Comparison of ENCODE assay signal across 20 cellular contexts in the genomic region with DNA sequence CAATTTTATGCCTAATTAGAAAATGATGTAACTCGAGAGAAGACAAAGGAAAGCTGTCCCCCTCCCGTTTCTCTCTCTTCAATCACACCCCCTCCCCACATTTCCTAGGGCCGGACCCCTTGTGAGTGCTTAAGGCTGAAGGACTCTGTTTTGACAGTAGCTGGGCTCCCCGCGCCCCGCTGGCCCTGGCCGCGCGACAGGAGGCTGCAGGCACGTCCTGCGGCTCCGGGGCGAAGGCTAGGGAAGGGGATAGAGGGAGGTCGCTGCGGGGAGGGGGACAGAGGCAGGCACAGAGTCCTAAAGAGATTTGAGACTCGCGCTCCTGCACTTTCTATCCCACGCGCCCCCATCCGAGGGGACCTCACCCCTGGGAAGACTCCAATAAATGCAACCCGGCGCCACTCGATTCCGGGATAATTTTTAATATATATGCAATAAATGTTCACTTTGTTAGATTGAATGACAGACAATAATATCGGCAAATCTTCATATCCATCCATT. TPM values are rescaled to one million over a fixed set of nuclear protein-coding genes. Genes with fewer than 3 reads are reported as not detected.
DNase-seq lines count a peak whose midpoint lies in the region; FAIRE-seq and TF ChIP-seq lines count a peak whose summit lies in the region.
"Had no signal": no experiment of that assay in that cellular context is flagged by ENCODE, and none has a peak within 500 bp of the region (broad histone marks: within the 10 kb centered on the region; RNA-seq: fewer than 3 reads in every experiment).

No MANE protein-coding gene starts in this region.

- H3K27ac ChIP-seq in thyroid gland: no peak overlapping the region
- H3K27ac ChIP-seq: RWPE1, SJCRH30 had no signal

- peaks cover 0 to 20% (median 6%) of the 10 kb centered on the region in 5 experiments for H3K9me3 Mint-ChIP-seq in brain
- no peaks in the 10 kb centered on the region for H3K9me3 Mint-ChIP-seq in activated naive CD4-positive, alpha-beta T cell treated with anti-CD3 and anti-CD28 coated beads, Interleukin-2, amount 10 ng/mL, durations not matched to agents 7 days and 5 days
- H3K9me3 Mint-ChIP-seq: CD4-positive, CD25-positive, alpha-beta regulatory T cell had no signal

- H3K27ac Mint-ChIP-seq in brain: peak overlapping the region in 2 of 5 experiments; percentile 94 to 95
- H3K27ac Mint-ChIP-seq in activated naive CD4-positive, alpha-beta T cell treated with anti-CD3 and anti-CD28 coated beads, Interleukin-2, amount 10 ng/mL, durations not matched to agents 7 days and 5 days: no peak overlapping the region
- H3K27ac Mint-ChIP-seq: CD4-positive, CD25-positive, alpha-beta regulatory T cell had no signal

- WGBS in thyroid gland, 2 donors: 9 to 15% methylated on average over 13 to 25 of the region's 25 CpGs

- intact Hi-C loops in thyroid gland (cut with DNase I): no loop called here

- no peak for FAIRE-seq in urothelium cell line (lab: Jason Lieb, UNC)
- FAIRE-seq: G401.6, K562 had no signal

- no peak for TF ChIP-seq POLR2A in thyroid gland (IDR thresholded peaks at IDR 0.05)

- H3K27me3 ChIP-seq in thyroid gland: peaks cover 19% of the 10 kb centered on the region
- H3K27me3 ChIP-seq: SJCRH30 had no signal

- peaks cover 42% of the 10 kb centered on the region for H3K4me1 Mint-ChIP-seq in brain
- H3K4me1 Mint-ChIP-seq in activated naive CD4-positive, alpha-beta T cell treated with anti-CD3 and anti-CD28 coated beads, Interleukin-2, amount 10 ng/mL, durations not matched to agents 7 days and 5 days: peaks cover 11% of the 10 kb centered on the region

- no peak overlapping the region for H3K4me3 ChIP-seq in thyroid gland (replicated peaks in 1 of 3)
- H3K4me3 ChIP-seq: K562, SJCRH30 had no signal

- H3K9me3 ChIP-seq in thyroid gland: no peaks in the 10 kb centered on the region
- H3K9me3 ChIP-seq: SJCRH30 had no signal

- no peaks in the 10 kb centered on the region for H3K36me3 ChIP-seq in thyroid gland
- H3K36me3 ChIP-seq: SJCRH30 had no signal

- peaks cover 21 to 26% of the 10 kb centered on the region in 2 donors for H3K4me1 ChIP-seq in thyroid gland
- H3K4me1 ChIP-seq: SJCRH30 had no signal

- H3K36me3 Mint-ChIP-seq in brain: no peaks in the 10 kb centered on the region
- no peaks in the 10 kb centered on the region for H3K36me3 Mint-ChIP-seq in activated naive CD4-positive, alpha-beta T cell treated with anti-CD3 and anti-CD28 coated beads, Interleukin-2, amount 10 ng/mL, durations not matched to agents 7 days and 5 days
- H3K36me3 Mint-ChIP-seq: CD4-positive, CD25-positive, alpha-beta regulatory T cell had no signal

- peaks cover 100% of the 10 kb centered on the region for H3K27me3 Mint-ChIP-seq in brain
- peaks cover 93% of the 10 kb centered on the region for H3K27me3 Mint-ChIP-seq in activated naive CD4-positive, alpha-beta T cell treated with anti-CD3 and anti-CD28 coated beads, Interleukin-2, amount 10 ng/mL, durations not matched to agents 7 days and 5 days

- DNase-seq in GM10266 (ENCODE audit: extremely low spot score) (peak; percentile 11), iPS-NIHi11 (ENCODE audit: low spot score) (peak; percentile 55), retina (peak; percentile 65), 8988T (no peak), thyroid gland (no peak), urothelium cell line (ENCODE audit: low spot score) (no peak)
- DNase-seq in activated naive CD4-positive, alpha-beta T cell treated with anti-CD3 and anti-CD28 coated beads, Interleukin-2, amount 10 ng/mL, durations not matched to agents 7 days and 5 days: no peak
- DNase-seq: AML-193; CD4-positive, CD25-positive, alpha-beta regulatory T cell; HCEC 1CT; NCI-H1436; NCI-H2029 treated with DMSO at 0.1 percent for 48 hours; NCI-H526; NK-92 treated with Interleukin-12 subunit alpha and Interleukin-12 subunit beta, amount 100 ng/mL, for 24 hours; OCI-M1; SJCRH30 had no signal

- TF ChIP-seq CTCF in GM10266 (IDR thresholded peaks at IDR 0.05; ENCODE audit: control insufficient read depth, insufficient read depth, low read depth, missing control alignments) (no peak), brain (conservative IDR thresholded peaks at IDR 0.05) (no peak), thyroid gland (IDR thresholded peaks at IDR 0.05) (no peak)

- peak overlapping the region in 3 of 5 experiments; percentile 28 to 85 (median 83) for H3K4me3 Mint-ChIP-seq in brain
- no peak overlapping the region for H3K4me3 Mint-ChIP-seq in activated naive CD4-positive, alpha-beta T cell treated with anti-CD3 and anti-CD28 coated beads, Interleukin-2, amount 10 ng/mL, durations not matched to agents 7 days and 5 days

- CTCF ChIA-PET in activated naive CD4-positive, alpha-beta T cell treated with anti-CD3 and anti-CD28 coated beads, Interleukin-2, amount 10 ng/mL, durations not matched to agents 7 days and 5 days (lab: Charles Lee): no interaction called here

RNA-seq across cellular contexts. Expression of a gene that starts 56.2 kb away (rescaled TPM):
- 22.5 TPM for polyA plus RNA-seq in brain (ENCODE audit: insufficient read depth, low read depth, low replicate concordance)
- total RNA-seq in thyroid gland: 10 to 100 TPM; 50.7 to 65.4 (median 54.6) TPM

Comparison
In these comparisons a context has a peak if more than half of its experiments do, and no peak if none do; other contexts are left out.
1. DNase-seq: peak in GM10266 (single experiment), iPS-NIHi11 (single experiment) and retina (single experiment); none in 8988T (single experiment), thyroid gland (0 of 2), activated naive CD4-positive, alpha-beta T cell treated with anti-CD3 and anti-CD28 coated beads, Interleukin-2, amount 10 ng/mL, durations not matched to agents 7 days and 5 days (single experiment) and urothelium cell line (single experiment).